1 cellular context compared by ENCODE assay signal in the genomic region with DNA sequence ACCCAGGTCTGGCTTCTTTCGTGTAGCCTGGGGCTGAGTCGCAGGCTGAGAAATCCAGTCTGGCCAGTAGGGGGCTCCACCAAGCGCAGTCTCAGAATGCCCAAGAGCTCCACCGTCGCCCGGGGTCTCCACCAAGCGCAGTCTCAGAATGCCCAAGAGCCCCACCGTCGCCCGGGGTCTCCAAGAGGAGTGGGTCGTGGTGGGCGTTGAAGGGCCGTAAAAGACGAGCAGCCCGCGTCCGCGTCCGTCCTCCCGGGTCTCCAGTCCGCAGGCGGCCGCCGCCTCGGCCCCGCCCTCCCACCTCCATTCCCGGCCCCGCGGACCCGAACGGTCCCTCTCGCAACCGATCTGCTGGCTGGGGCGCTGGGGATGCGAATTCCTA.
TF ChIP-seq lines count a peak whose summit lies in the region.

No MANE protein-coding gene starts in this region.

TF ChIP-seq in H1, 55 proteins besides CTCF, POLR2A, EP300 and RAD21 (continued from another document):
- TF ChIP-seq CREB1 (IDR thresholded peaks at IDR 0.05) (peak; percentile 36; the same call in 1 of the 2 replicates), TAF7 (optimal IDR thresholded peaks at IDR 0.05; ENCODE audit: borderline replicate concordance, low read depth, low read length) (peak; percentile 28), TAF1 (IDR thresholded peaks at IDR 0.05; ENCODE audit: low read depth, low read length) (peak; percentile 63)
- TF ChIP-seq, protein P1, sequence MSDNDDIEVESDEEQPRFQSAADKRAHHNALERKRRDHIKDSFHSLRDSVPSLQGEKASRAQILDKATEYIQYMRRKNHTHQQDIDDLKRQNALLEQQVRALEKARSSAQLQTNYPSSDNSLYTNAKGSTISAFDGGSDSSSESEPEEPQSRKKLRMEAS (IDR thresholded peaks at IDR 0.05) = peak; percentile 18; the same call in 1 of the 2 replicates
- TF ChIP-seq, protein P2, sequence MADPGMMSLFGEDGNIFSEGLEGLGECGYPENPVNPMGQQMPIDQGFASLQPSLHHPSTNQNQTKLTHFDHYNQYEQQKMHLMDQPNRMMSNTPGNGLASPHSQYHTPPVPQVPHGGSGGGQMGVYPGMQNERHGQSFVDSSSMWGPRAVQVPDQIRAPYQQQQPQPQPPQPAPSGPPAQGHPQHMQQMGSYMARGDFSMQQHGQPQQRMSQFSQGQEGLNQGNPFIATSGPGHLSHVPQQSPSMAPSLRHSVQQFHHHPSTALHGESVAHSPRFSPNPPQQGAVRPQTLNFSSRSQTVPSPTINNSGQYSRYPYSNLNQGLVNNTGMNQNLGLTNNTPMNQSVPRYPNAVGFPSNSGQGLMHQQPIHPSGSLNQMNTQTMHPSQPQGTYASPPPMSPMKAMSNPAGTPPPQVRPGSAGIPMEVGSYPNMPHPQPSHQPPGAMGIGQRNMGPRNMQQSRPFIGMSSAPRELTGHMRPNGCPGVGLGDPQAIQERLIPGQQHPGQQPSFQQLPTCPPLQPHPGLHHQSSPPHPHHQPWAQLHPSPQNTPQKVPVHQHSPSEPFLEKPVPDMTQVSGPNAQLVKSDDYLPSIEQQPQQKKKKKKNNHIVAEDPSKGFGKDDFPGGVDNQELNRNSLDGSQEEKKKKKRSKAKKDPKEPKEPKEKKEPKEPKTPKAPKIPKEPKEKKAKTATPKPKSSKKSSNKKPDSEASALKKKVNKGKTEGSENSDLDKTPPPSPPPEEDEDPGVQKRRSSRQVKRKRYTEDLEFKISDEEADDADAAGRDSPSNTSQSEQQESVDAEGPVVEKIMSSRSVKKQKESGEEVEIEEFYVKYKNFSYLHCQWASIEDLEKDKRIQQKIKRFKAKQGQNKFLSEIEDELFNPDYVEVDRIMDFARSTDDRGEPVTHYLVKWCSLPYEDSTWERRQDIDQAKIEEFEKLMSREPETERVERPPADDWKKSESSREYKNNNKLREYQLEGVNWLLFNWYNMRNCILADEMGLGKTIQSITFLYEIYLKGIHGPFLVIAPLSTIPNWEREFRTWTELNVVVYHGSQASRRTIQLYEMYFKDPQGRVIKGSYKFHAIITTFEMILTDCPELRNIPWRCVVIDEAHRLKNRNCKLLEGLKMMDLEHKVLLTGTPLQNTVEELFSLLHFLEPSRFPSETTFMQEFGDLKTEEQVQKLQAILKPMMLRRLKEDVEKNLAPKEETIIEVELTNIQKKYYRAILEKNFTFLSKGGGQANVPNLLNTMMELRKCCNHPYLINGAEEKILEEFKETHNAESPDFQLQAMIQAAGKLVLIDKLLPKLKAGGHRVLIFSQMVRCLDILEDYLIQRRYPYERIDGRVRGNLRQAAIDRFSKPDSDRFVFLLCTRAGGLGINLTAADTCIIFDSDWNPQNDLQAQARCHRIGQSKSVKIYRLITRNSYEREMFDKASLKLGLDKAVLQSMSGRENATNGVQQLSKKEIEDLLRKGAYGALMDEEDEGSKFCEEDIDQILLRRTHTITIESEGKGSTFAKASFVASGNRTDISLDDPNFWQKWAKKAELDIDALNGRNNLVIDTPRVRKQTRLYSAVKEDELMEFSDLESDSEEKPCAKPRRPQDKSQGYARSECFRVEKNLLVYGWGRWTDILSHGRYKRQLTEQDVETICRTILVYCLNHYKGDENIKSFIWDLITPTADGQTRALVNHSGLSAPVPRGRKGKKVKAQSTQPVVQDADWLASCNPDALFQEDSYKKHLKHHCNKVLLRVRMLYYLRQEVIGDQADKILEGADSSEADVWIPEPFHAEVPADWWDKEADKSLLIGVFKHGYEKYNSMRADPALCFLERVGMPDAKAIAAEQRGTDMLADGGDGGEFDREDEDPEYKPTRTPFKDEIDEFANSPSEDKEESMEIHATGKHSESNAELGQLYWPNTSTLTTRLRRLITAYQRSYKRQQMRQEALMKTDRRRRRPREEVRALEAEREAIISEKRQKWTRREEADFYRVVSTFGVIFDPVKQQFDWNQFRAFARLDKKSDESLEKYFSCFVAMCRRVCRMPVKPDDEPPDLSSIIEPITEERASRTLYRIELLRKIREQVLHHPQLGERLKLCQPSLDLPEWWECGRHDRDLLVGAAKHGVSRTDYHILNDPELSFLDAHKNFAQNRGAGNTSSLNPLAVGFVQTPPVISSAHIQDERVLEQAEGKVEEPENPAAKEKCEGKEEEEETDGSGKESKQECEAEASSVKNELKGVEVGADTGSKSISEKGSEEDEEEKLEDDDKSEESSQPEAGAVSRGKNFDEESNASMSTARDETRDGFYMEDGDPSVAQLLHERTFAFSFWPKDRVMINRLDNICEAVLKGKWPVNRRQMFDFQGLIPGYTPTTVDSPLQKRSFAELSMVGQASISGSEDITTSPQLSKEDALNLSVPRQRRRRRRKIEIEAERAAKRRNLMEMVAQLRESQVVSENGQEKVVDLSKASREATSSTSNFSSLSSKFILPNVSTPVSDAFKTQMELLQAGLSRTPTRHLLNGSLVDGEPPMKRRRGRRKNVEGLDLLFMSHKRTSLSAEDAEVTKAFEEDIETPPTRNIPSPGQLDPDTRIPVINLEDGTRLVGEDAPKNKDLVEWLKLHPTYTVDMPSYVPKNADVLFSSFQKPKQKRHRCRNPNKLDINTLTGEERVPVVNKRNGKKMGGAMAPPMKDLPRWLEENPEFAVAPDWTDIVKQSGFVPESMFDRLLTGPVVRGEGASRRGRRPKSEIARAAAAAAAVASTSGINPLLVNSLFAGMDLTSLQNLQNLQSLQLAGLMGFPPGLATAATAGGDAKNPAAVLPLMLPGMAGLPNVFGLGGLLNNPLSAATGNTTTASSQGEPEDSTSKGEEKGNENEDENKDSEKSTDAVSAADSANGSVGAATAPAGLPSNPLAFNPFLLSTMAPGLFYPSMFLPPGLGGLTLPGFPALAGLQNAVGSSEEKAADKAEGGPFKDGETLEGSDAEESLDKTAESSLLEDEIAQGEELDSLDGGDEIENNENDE (IDR thresholded peaks at IDR 0.05; ENCODE audit: insufficient replicate concordance, low read length) = peak; percentile 31
